7 cellular contexts compared by ENCODE assay signal in the genomic region with DNA sequence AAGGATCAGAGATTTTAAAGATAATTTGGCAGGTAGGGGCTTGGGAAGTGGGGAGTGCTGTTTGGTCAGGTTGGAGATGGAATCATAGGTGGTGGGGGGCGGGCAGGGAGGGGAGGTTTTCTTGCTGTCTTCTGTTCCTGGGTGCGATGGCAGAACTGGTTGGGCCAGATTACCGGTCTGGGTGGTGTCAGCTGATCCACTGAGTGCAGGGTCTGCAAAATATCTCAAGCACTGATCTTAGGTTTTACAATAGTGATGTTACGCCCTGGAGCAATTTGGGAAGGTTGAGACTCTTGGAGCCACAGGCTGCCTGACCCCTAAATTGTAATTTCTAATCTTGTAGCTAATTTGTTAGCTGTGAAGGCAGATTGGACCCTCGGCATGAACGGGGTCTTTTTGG.
A peak's percentile ranks its signal among the peaks of the same experiment; 100 is the strongest.
DNase-seq lines count a peak whose midpoint lies in the region; ATAC-seq, FAIRE-seq and TF ChIP-seq lines count a peak whose summit lies in the region.
"Not testable (repeated sequence)": the region's sequence is repeated elsewhere in the genome, so short reads cannot be mapped to it uniquely, and the experiment has no call there.

No MANE protein-coding gene starts in this region.

- not testable (repeated sequence) for H4K12ac ChIP-seq in trophoblast cell (ENCODE audit: low read depth, low read length)

- H2AFZ ChIP-seq in H1 (ENCODE audit: low read length) (peak overlapping the region; percentile 62; the same call in 1 of the 2 replicates), keratinocyte (ENCODE audit: control insufficient read depth, low read length) (peak overlapping the region; percentile 56)
- not testable (repeated sequence) for H2AFZ ChIP-seq in trophoblast cell (ENCODE audit: insufficient read depth, low read length, poor library complexity)

- H3K9me3 Mint-ChIP-seq in WTC11, natural killer cell, type B pancreatic cell: not testable (repeated sequence)

- peak; percentile 56 for DNase-seq in ELF-1 (ENCODE audit: low read depth, low spot score)
- not testable (repeated sequence) for DNase-seq in WTC11 (ENCODE audit: low spot score); H1 (ENCODE audit: low read depth in 1 of 2, low spot score in 2 of 2); keratinocyte (ENCODE audit: low read depth, low spot score); natural killer cell; type B pancreatic cell (ENCODE audit: extremely low spot score, unreplicated experiment)
- DNase-seq in trophoblast cell, result peak in 1 of 2 donors; percentile 6

- not testable (repeated sequence) for H3K23ac ChIP-seq in H1 (ENCODE audit: insufficient read length); trophoblast cell (ENCODE audit: low read length)

- TF ChIP-seq POLR2A in H1 (IDR thresholded peaks at IDR 0.05; ENCODE audit: control extremely low read depth in 1 of 2, low read depth in 2 of 2, low read length in 2 of 2), result not testable (repeated sequence)

- H3K79me2 ChIP-seq in H1 (ENCODE audit: control insufficient read depth in 1 of 2, insufficient read depth in 2 of 2, low read length in 2 of 2); keratinocyte (ENCODE audit: control insufficient read depth, insufficient read depth, low read length); trophoblast cell (ENCODE audit: control insufficient read depth, insufficient read depth, low read length, poor library complexity): not testable (repeated sequence)

- not testable (repeated sequence) for H2BK20ac ChIP-seq in H1 (ENCODE audit: low read length)

- not testable (repeated sequence) for H3K27me3 ChIP-seq in H1 (replicated peaks in 1 of 4; ENCODE audit: control insufficient read depth in 3 of 4, extremely low read depth in 1 of 4, insufficient read depth in 3 of 4, low read length in 3 of 4); keratinocyte (ENCODE audit: control insufficient read depth, extremely low read depth, insufficient read depth, low read length); trophoblast cell (ENCODE audit: insufficient read depth, low read length)

- not testable (repeated sequence) for H3K27me3 Mint-ChIP-seq in WTC11 (ENCODE audit: low read depth); natural killer cell (ENCODE audit: low read depth in 2 of 2); type B pancreatic cell

- not testable (repeated sequence) for H3K27ac Mint-ChIP-seq in WTC11
- H3K27ac Mint-ChIP-seq in natural killer cell (peak overlapping the region; percentile 41 to 94), type B pancreatic cell (peak overlapping the region; percentile 88)

- not testable (repeated sequence) for H2BK5ac ChIP-seq in H1 (ENCODE audit: low read depth, low read length)
- H2BK5ac ChIP-seq in trophoblast cell (ENCODE audit: low read depth, low read length, poor library complexity), result peak overlapping the region; percentile 98

- not testable (repeated sequence) for TF ChIP-seq CTCF in WTC11 (IDR thresholded peaks at IDR 0.05); H1 (IDR thresholded peaks at IDR 0.05; ENCODE audit: control extremely low read depth in 1 of 3, insufficient read depth in 1 of 3, low read depth in 1 of 3, low read length in 3 of 3); keratinocyte (optimal IDR thresholded peaks at IDR 0.05 in 1 of 3, IDR thresholded peaks at IDR 0.05 in 1 of 3, conservative IDR thresholded peaks at IDR 0.05 in 1 of 3; ENCODE audit: extremely low read depth in 1 of 3, insufficient read depth in 2 of 3, low read length in 3 of 3); natural killer cell (IDR thresholded peaks at IDR 0.05); type B pancreatic cell (conservative IDR thresholded peaks at IDR 0.05)

- H3K36me3 Mint-ChIP-seq in WTC11, natural killer cell, type B pancreatic cell: not testable (repeated sequence)

- H3K4me1 Mint-ChIP-seq in WTC11 (peaks cover 50% of the 10 kb centered on the region), natural killer cell (peaks cover 44 to 50% of the 10 kb centered on the region in 2 donors), type B pancreatic cell (ENCODE audit: unreplicated experiment) (peaks cover 17% of the 10 kb centered on the region)

- not testable (repeated sequence) for H4K5ac ChIP-seq in H1 (ENCODE audit: insufficient read length, low read depth, low read length)

- peaks cover 0 to 10% (median 2%) of the 10 kb centered on the region in 4 experiments; a peak in 2 of 7 replicates for H3K4me1 ChIP-seq in H1 (replicated peaks in 1 of 4; ENCODE audit: control insufficient read depth in 3 of 4, insufficient read depth in 4 of 4, low read length in 3 of 4)
- not testable (repeated sequence) for H3K4me1 ChIP-seq in keratinocyte (ENCODE audit: control insufficient read depth, extremely low read depth, insufficient read depth, low read length); trophoblast cell (ENCODE audit: control insufficient read depth in 1 of 2, insufficient read depth in 2 of 2, low read length in 2 of 2)

- not testable (repeated sequence) for H2BK12ac ChIP-seq in H1 (ENCODE audit: low read depth, low read length)
- H2BK12ac ChIP-seq in trophoblast cell (ENCODE audit: low read length), result peak overlapping the region; percentile 87

- not testable (repeated sequence) for H3K36me3 ChIP-seq in H1 (ENCODE audit: control insufficient read depth in 2 of 4, insufficient read depth in 4 of 4, low read length in 3 of 4); keratinocyte (ENCODE audit: control insufficient read depth in 2 of 2, extremely low read depth in 1 of 2, insufficient read depth in 2 of 2, low read length in 2 of 2); trophoblast cell (ENCODE audit: control insufficient read depth in 1 of 2, insufficient read depth in 2 of 2, low read length in 2 of 2)

- dilution Hi-C loops in keratinocyte (cut with MboI; ENCODE audit: extremely low pct_ligation_motif_present, low sequenced_read_pairs), result not testable (repeated sequence)

- WGBS in H1 (ENCODE audit: extremely low coverage in 1 of 2, insufficient coverage in 1 of 2, insufficient read length in 1 of 2, insufficient replicate concordance in 2 of 2, low coverage in 1 of 2, low lambda C conversion rate in 2 of 2, missing lambda C conversion rate in 1 of 2), 2 experiments, result 77% methylated on average over 3 of the region's 6 CpGs; no CpG with 5 or more reads in 1 of the 2 experiments
- WGBS in trophoblast cell (ENCODE audit: extremely low coverage, insufficient coverage, insufficient read length), result no CpG with 5 or more reads among the region's 6 CpGs

- CTCF ChIA-PET in WTC11 (lab: Charles Lee); H1 (lab: Charles Lee; ENCODE audit: partially characterized antibody): not testable (repeated sequence)

- H3K18ac ChIP-seq in H1 (ENCODE audit: extremely low read depth, low read length); trophoblast cell (ENCODE audit: low read length): not testable (repeated sequence)

- not testable (repeated sequence) for H3K4me2 ChIP-seq in H1 (ENCODE audit: insufficient read depth in 1 of 2, low read depth in 2 of 2, low read length in 2 of 2); keratinocyte (ENCODE audit: control insufficient read depth, extremely low read depth, insufficient read depth, low read depth, low read length)
- peak overlapping the region; percentile 52 for H3K4me2 ChIP-seq in trophoblast cell (ENCODE audit: low read length)

- H2AK5ac ChIP-seq in H1 (ENCODE audit: low read depth, low read length); trophoblast cell (ENCODE audit: low read length): not testable (repeated sequence)

- H3K9me3 ChIP-seq in H1 (ENCODE audit: insufficient read depth in 2 of 2, low read depth in 1 of 2, low read length in 1 of 2); keratinocyte (ENCODE audit: control insufficient read depth, low read depth, low read length); trophoblast cell (ENCODE audit: insufficient read depth, low read depth, low read length): not testable (repeated sequence)

- H2BK15ac ChIP-seq in H1 (ENCODE audit: low read length), result not testable (repeated sequence)

- not testable (repeated sequence) for H3K27ac ChIP-seq in H1 (ENCODE audit: low read depth, low read length); keratinocyte (ENCODE audit: control insufficient read depth, insufficient read depth, low read length)
- peak overlapping the region; percentile 83 for H3K27ac ChIP-seq in trophoblast cell (ENCODE audit: low read depth, low read length)

- H4K20me1 ChIP-seq in H1 (replicated peaks in 1 of 2; ENCODE audit: control insufficient read depth in 1 of 2, insufficient read depth in 2 of 2, low read length in 2 of 2); keratinocyte (ENCODE audit: control insufficient read depth, extremely low read depth, insufficient read depth, low read length): not testable (repeated sequence)

- H3K4me3 ChIP-seq in H1 (ENCODE audit: extremely low read depth in 1 of 4, insufficient read depth in 2 of 4, low read depth in 3 of 4, low read length in 4 of 4); keratinocyte (ENCODE audit: control insufficient read depth in 2 of 3, extremely low read depth in 1 of 3, insufficient read depth in 2 of 3, low read depth in 1 of 3, low read length in 3 of 3); trophoblast cell (ENCODE audit: low read depth, low read length): not testable (repeated sequence)

- POLR2A ChIA-PET in WTC11 (lab: Charles Lee); H1 (lab: Charles Lee; ENCODE audit: partially characterized antibody): not testable (repeated sequence)

- TF ChIP-seq EP300 in H1 (IDR thresholded peaks at IDR 0.05; ENCODE audit: borderline replicate concordance in 1 of 2, low read depth in 2 of 2, low read length in 2 of 2), result not testable (repeated sequence)

- not testable (repeated sequence) for H3K79me1 ChIP-seq in H1 (ENCODE audit: low read depth, low read length)
- peaks cover 12% of the 10 kb centered on the region for H3K79me1 ChIP-seq in trophoblast cell (ENCODE audit: low read length)

- H3K14ac ChIP-seq in H1 (ENCODE audit: insufficient read length); trophoblast cell (ENCODE audit: low read length): not testable (repeated sequence)

- H3K9ac ChIP-seq in H1 (replicated peaks in 1 of 4; ENCODE audit: extremely low read depth in 1 of 4, low read depth in 3 of 4, low read length in 3 of 4); keratinocyte (ENCODE audit: control insufficient read depth, extremely low read depth, insufficient read depth, low read length); trophoblast cell (ENCODE audit: low read length): not testable (repeated sequence)

- not testable (repeated sequence) for H3K9me1 ChIP-seq in keratinocyte (ENCODE audit: control insufficient read depth, extremely low read depth, insufficient read depth, low read length)

- not testable (repeated sequence) for H3K23me2 ChIP-seq in H1 (ENCODE audit: low read depth, low read length)

- not testable (repeated sequence) for H4K8ac ChIP-seq in H1 (ENCODE audit: extremely low read depth, insufficient read depth, low read length); trophoblast cell (ENCODE audit: low read depth, low read length)

- not testable (repeated sequence) for H2BK120ac ChIP-seq in H1 (replicated peaks; ENCODE audit: low read depth, low read length)
- H2BK120ac ChIP-seq in trophoblast cell (ENCODE audit: insufficient read depth, low read length, poor library complexity), result peak overlapping the region; percentile 97

- H3K4me3 Mint-ChIP-seq in WTC11 (peak overlapping the region; percentile 3; the same call in 1 of the 2 replicates), type B pancreatic cell (peak overlapping the region; percentile 84)
- not testable (repeated sequence) for H3K4me3 Mint-ChIP-seq in natural killer cell

- not testable (repeated sequence) for FAIRE-seq in H1 (lab: Jason Lieb, UNC); keratinocyte (lab: Jason Lieb, UNC)

- ATAC-seq in WTC11, natural killer cell: not testable (repeated sequence)

- not testable (repeated sequence) for TF ChIP-seq RAD21 in H1 (IDR thresholded peaks at IDR 0.05 in 1 of 2, conservative IDR thresholded peaks at IDR 0.05 in 1 of 2; ENCODE audit: low read depth in 2 of 2, low read length in 2 of 2)

- H3K4ac ChIP-seq in H1 (replicated peaks; ENCODE audit: insufficient read length, low read depth, low read length); trophoblast cell (ENCODE audit: low read depth, low read length): not testable (repeated sequence)

- intact Hi-C loops in natural killer cell (cut with micrococcal nuclease), result not testable (repeated sequence)

- H4K91ac ChIP-seq in H1 (replicated peaks; ENCODE audit: insufficient read length, low read length), result not testable (repeated sequence)
- H4K91ac ChIP-seq in trophoblast cell (ENCODE audit: low read depth, low read length), result peak overlapping the region; percentile 88

- not testable (repeated sequence) for H3K56ac ChIP-seq in H1 (replicated peaks; ENCODE audit: insufficient read length, low read depth, low read length)
